In genomic region chr1:148310807-148311206, GRCh38 we compare ENCODE assay signal across 18 cellular contexts.
DNase-seq lines count a peak whose midpoint lies in the region; ATAC-seq, FAIRE-seq and TF ChIP-seq lines count a peak whose summit lies in the region.
"Had no signal": no experiment of that assay in that cellular context is flagged by ENCODE, and none has a peak within 500 bp of the region (broad histone marks: within the 10 kb centered on the region; RNA-seq: fewer than 3 reads in every experiment).

No MANE protein-coding gene starts in this region.

- TF ChIP-seq RAD21 in HepG2 (CRISPR knock-in tag; IDR thresholded peaks at IDR 0.05) (no peak), Ishikawa (IDR thresholded peaks at IDR 0.05; ENCODE audit: low read depth) (no peak)

- no peaks in the 10 kb centered on the region for H3K79me2 ChIP-seq in HepG2 (ENCODE audit: insufficient read depth, low read length)

- CTCF ChIA-PET in HepG2 (lab: Yijun Ruan, JAX; ENCODE audit: low intra/inter-chr PET ratio, low total read pairs), result no interaction called here

- H3K27me3 ChIP-seq in HepG2 (ENCODE audit: control insufficient read depth in 1 of 2, insufficient read depth in 2 of 2, low read length in 2 of 2), result peaks cover 1 to 10% of the 10 kb centered on the region in 2 experiments; a peak in 3 of 5 replicates
- peaks cover 13 to 30% of the 10 kb centered on the region in 2 donors for H3K27me3 ChIP-seq in right lobe of liver
- H3K27me3 ChIP-seq: BLaER1 had no signal

- no peak overlapping the region for H3K9ac ChIP-seq in HepG2 (ENCODE audit: insufficient read depth, low read depth, low read length)
- H3K9ac ChIP-seq: BLaER1 had no signal

- no peaks in the 10 kb centered on the region for H3K36me3 ChIP-seq in HepG2 (replicated peaks in 1 of 2; ENCODE audit: control insufficient read depth in 1 of 2, insufficient read depth in 2 of 2, low read length in 2 of 2)
- H3K36me3 ChIP-seq in right lobe of liver, result no peaks in the 10 kb centered on the region
- H3K36me3 ChIP-seq: BLaER1 had no signal

- TF ChIP-seq CTCF in HepG2 (CRISPR knock-in tag; IDR thresholded peaks at IDR 0.05), result no peak
- TF ChIP-seq CTCF in right lobe of liver (IDR thresholded peaks at IDR 0.05), result no peak
- TF ChIP-seq CTCF in choroid plexus epithelial cell (conservative IDR thresholded peaks at IDR 0.05; ENCODE audit: low read depth, low read length), result no peak

- TF ChIP-seq POLR2A in HepG2 (IDR thresholded peaks at IDR 0.05; ENCODE audit: insufficient read depth in 1 of 2, low read depth in 2 of 2, low read length in 2 of 2) (no peak), right lobe of liver (IDR thresholded peaks at IDR 0.05) (no peak)

- BruUV-seq in HepG2 (replicated peaks; lab: Mats Ljungman, UMichigan), result no TSS peak

- H3K4me1 ChIP-seq in HepG2 (ENCODE audit: insufficient read depth, low read length), result no peaks in the 10 kb centered on the region
- H3K4me1 ChIP-seq in right lobe of liver, result no peaks in the 10 kb centered on the region
- H3K4me1 ChIP-seq: BLaER1, Caco-2 had no signal

- H2AFZ ChIP-seq in HepG2 (ENCODE audit: low read length), result no peak overlapping the region

- in situ Hi-C loops in HepG2 (cut with HindIII; ENCODE audit: extremely low pct_ligation_motif_present, low pct_unique_long_range_greater_than_20kb), result no loop called here

- FAIRE-seq in HepG2 (lab: Jason Lieb, UNC), result no peak
- FAIRE-seq: GM19239 had no signal

- no peak for ATAC-seq in HepG2
- no peak for ATAC-seq in right lobe of liver
- ATAC-seq in left colon, result no peak
- ATAC-seq in left lobe of liver, result no peak
- ATAC-seq in HG02884 (IDR thresholded peaks at IDR 0.05; ENCODE audit: unreplicated experiment), result no peak
- no peak for ATAC-seq in Right ventricle myocardium superior (ENCODE audit: poor library complexity)
- ATAC-seq: HCT116 had no signal

- no peaks in the 10 kb centered on the region for H4K20me1 ChIP-seq in HepG2 (ENCODE audit: insufficient read depth, low read length)
- H4K20me1 ChIP-seq: BLaER1 had no signal

- H3K4me3 ChIP-seq in HepG2 (replicated peaks in 1 of 3; ENCODE audit: insufficient read depth in 1 of 3, low read depth in 2 of 3, low read length in 3 of 3) (no peak overlapping the region), right lobe of liver (no peak overlapping the region), choroid plexus epithelial cell (ENCODE audit: low read depth, low read length) (no peak overlapping the region)
- H3K4me3 ChIP-seq: BLaER1 had no signal

- H3K4me2 ChIP-seq in HepG2 (ENCODE audit: low read depth, low read length), result no peak overlapping the region
- H3K4me2 ChIP-seq: BLaER1 had no signal

- POLR2A ChIA-PET in HepG2 (lab: Yijun Ruan, JAX), result no interaction called here

- H3K9me3 ChIP-seq in HepG2 (ENCODE audit: low read length) (no peaks in the 10 kb centered on the region), right lobe of liver (no peaks in the 10 kb centered on the region)

- DNase-seq in HepG2 (ENCODE audit: low spot score) (no peak), right lobe of liver (no peak), choroid plexus epithelial cell (ENCODE audit: low read depth) (peak; percentile 17), left colon (no peak), left lobe of liver (ENCODE audit: low spot score) (no peak), Right ventricle myocardium superior (no peak)
- DNase-seq: AML-193; Caco-2; CD8-positive, alpha-beta memory T cell; DND-41; GF-D8; KG1 had no signal

- intact Hi-C loops in HepG2 (cut with micrococcal nuclease; ENCODE audit: unreplicated experiment), result no loop called here
- intact Hi-C loops in right lobe of liver (cut with DNase I), result no loop called here
- intact Hi-C loops in left colon (cut with DNase I, micrococcal nuclease), result no loop called here
- intact Hi-C loops in Right ventricle myocardium superior (cut with DNase I), result no loop called here

- TF ChIP-seq EP300 in HepG2 (IDR thresholded peaks at IDR 0.05; ENCODE audit: low read depth in 2 of 2, low read length in 2 of 2) (no peak), HepG2 (CRISPR knock-in tag; IDR thresholded peaks at IDR 0.05; ENCODE audit: borderline replicate concordance) (no peak), Ishikawa (IDR thresholded peaks at IDR 0.05; ENCODE audit: borderline replicate concordance) (no peak)

- no peak overlapping the region for H3K27ac ChIP-seq in HepG2 (ENCODE audit: extremely low read length, insufficient read depth, low read length)
- H3K27ac ChIP-seq in right lobe of liver, result no peak overlapping the region
- H3K27ac ChIP-seq: 22Rv1, BLaER1 had no signal

TF ChIP-seq in HepG2, 621 proteins besides CTCF, POLR2A, EP300 and RAD21:
- TF ChIP-seq ZSCAN22 (CRISPR knock-in tag; IDR thresholded peaks at IDR 0.05) (no peak), KDM2A (CRISPR knock-in tag; IDR thresholded peaks at IDR 0.05; ENCODE audit: borderline replicate concordance, low read depth) (no peak), MEF2D (CRISPR knock-in tag; IDR thresholded peaks at IDR 0.05) (no peak), ZNF207 (IDR thresholded peaks at IDR 0.05; ENCODE audit: borderline replicate concordance) (no peak), JARID2 (CRISPR knock-in tag; IDR thresholded peaks at IDR 0.05; ENCODE audit: insufficient replicate concordance) (no peak), CBX1 (IDR thresholded peaks at IDR 0.05; ENCODE audit: low read depth) (no peak), CEBPB (IDR thresholded peaks at IDR 0.05; ENCODE audit: borderline replicate concordance, low read depth, low read length) (0 out of 2 replicates have a peak, but pooled peaks have one; percentile 26), ZNF607 (CRISPR knock-in tag; IDR thresholded peaks at IDR 0.05; ENCODE audit: borderline replicate concordance) (no peak)

TF ChIP-seq in Ishikawa, 13 proteins besides CTCF, POLR2A, EP300 and RAD21:
- TF ChIP-seq TCF12 (IDR thresholded peaks at IDR 0.05; ENCODE audit: low read depth) (no peak), ZBTB7A (IDR thresholded peaks at IDR 0.05; ENCODE audit: low read depth) (no peak), CEBPB (IDR thresholded peaks at IDR 0.05) (0 out of 2 replicates have a peak, but pooled peaks have one; percentile 23), TAF1 (IDR thresholded peaks at IDR 0.05; ENCODE audit: low read depth) (no peak), YY1 (IDR thresholded peaks at IDR 0.05; ENCODE audit: low read depth) (no peak), USF1 (IDR thresholded peaks at IDR 0.05) (no peak)
